27 cellular contexts compared by ENCODE assay signal in the genomic region with DNA sequence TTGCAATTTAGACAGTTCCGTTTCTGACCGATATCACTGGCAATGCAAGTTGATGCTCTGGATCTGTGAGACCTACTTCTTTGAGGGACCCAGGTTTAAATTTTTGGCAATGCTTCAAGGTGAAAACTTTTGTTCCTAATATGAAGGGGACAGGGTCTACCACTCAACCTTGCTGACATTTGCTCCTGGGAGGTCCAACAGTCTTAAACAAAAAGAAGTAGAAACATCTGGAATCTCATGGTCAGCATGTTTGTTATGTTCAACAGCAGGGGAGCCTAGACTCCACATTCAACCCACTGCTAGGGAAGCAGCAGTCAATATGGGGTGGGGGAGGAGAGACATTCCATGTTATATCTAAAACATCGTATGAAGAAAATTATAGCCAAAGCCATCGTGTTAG.
"Had no signal": no experiment of that assay in that cellular context is flagged by ENCODE, and none has a peak within 500 bp of the region (broad histone marks: within the 10 kb centered on the region; RNA-seq: fewer than 3 reads in every experiment).

No MANE protein-coding gene starts in this region.

- H3K9me3 ChIP-seq: esophagus muscularis mucosa, neutrophil, ovary, right lobe of liver, uterus had no signal

- H3K4me1 Mint-ChIP-seq: activated B cell treated with CpG ODN at 0.5 μM for 24 hours; activated T-helper 17 cell treated with anti-CD3 and anti-CD28 coated beads, Interleukin-2, amount 50 U/mL, for 72 hours; stimulated activated memory B cell treated with anti-CD40 and anti-IgM and Interleukin-4, amounts not matched to agents 10 μg/mL and 1 μg/mL and 100 μg/mL, for 72 hours; stimulated activated naive CD8-positive, alpha-beta T cell treated with anti-CD3 and anti-CD28 coated beads, Interleukin-15, amount 100 ng/mL, for 72 hours had no signal

- H3K9me3 Mint-ChIP-seq: activated B cell treated with CpG ODN at 0.5 μM for 24 hours; activated CD8-positive, alpha-beta T cell treated with anti-CD3 and anti-CD28 coated beads for 36 hours; activated T-cell treated with anti-CD3 and anti-CD28 coated beads, Interleukin-2, amount 50 U/mL, for 4 hours; activated T-helper 17 cell treated with anti-CD3 and anti-CD28 coated beads, Interleukin-2, amount 50 U/mL, for 72 hours; endodermal cell; stimulated activated memory B cell treated with anti-CD40 and anti-IgM and Interleukin-4, amounts not matched to agents 10 μg/mL and 1 μg/mL and 100 μg/mL, for 72 hours; stimulated activated naive CD8-positive, alpha-beta T cell treated with anti-CD3 and anti-CD28 coated beads, Interleukin-15, amount 100 ng/mL, for 72 hours; type B pancreatic cell had no signal

- H3K4me1 ChIP-seq: esophagus muscularis mucosa, right lobe of liver, uterus had no signal

- DNase-seq: activated B cell treated with CpG ODN at 0.5 μM for 24 hours; activated CD4-positive, alpha-beta T cell treated with anti-CD3 and anti-CD28 coated beads, Interleukin-2, amount 50 U/mL, for 1 hour; activated CD8-positive, alpha-beta T cell treated with anti-CD3 and anti-CD28 coated beads for 36 hours; activated gamma-delta T cell treated with Interleukin-2 at 50 U/mL for 16 hours; activated naive CD4-positive, alpha-beta T cell treated with anti-CD3 and anti-CD28 coated beads, Interleukin-2, amount 50 U/mL, for 16 hours; activated T-cell treated with anti-CD3 and anti-CD28 coated beads, Interleukin-2, amount 50 U/mL, for 4 hours; amygdala; cerebellar nuclear complex; endodermal cell; left cardiac atrium; left ventricle myocardium superior; nephron progenitor cell; ovary; right lobe of liver; stimulated activated CD4-positive, alpha-beta T cell treated with anti-CD3 and anti-CD28 coated beads, Interleukin-12 subunit alpha, Interleukin-12 subunit beta, amount 100 ng/mL, for 4 hours; stimulated activated CD4-positive, alpha-beta T cell treated with anti-CD3 and anti-CD28 coated beads, Interleukin-4, amount 100 ng/mL, for 24 hours; stimulated activated CD8-positive, alpha-beta memory T cell treated with anti-CD3 and anti-CD28 coated beads, Interleukin-4, amount 100 ng/mL, for 48 hours; stimulated activated naive CD8-positive, alpha-beta T cell treated with anti-CD3 and anti-CD28 coated beads, Interleukin-15, amount 100 ng/mL, for 72 hours; substantia nigra; T-helper 2 cell; uterus had no signal

- H3K4me3 Mint-ChIP-seq: activated B cell treated with CpG ODN at 0.5 μM for 24 hours; activated CD8-positive, alpha-beta T cell treated with anti-CD3 and anti-CD28 coated beads for 36 hours; activated T-cell treated with anti-CD3 and anti-CD28 coated beads, Interleukin-2, amount 50 U/mL, for 4 hours; activated T-helper 17 cell treated with anti-CD3 and anti-CD28 coated beads, Interleukin-2, amount 50 U/mL, for 72 hours; endodermal cell; nephron progenitor cell; stimulated activated memory B cell treated with anti-CD40 and anti-IgM and Interleukin-4, amounts not matched to agents 10 μg/mL and 1 μg/mL and 100 μg/mL, for 72 hours; stimulated activated naive CD8-positive, alpha-beta T cell treated with anti-CD3 and anti-CD28 coated beads, Interleukin-15, amount 100 ng/mL, for 72 hours; type B pancreatic cell had no signal

- H3K27me3 Mint-ChIP-seq: progenitor cell of endocrine pancreas; stimulated activated memory B cell treated with anti-CD40 and anti-IgM and Interleukin-4, amounts not matched to agents 10 μg/mL and 1 μg/mL and 100 μg/mL, for 72 hours; stimulated activated naive CD8-positive, alpha-beta T cell treated with anti-CD3 and anti-CD28 coated beads, Interleukin-15, amount 100 ng/mL, for 72 hours; type B pancreatic cell had no signal

- ATAC-seq: activated CD8-positive, alpha-beta T cell treated with anti-CD3 and anti-CD28 coated beads for 36 hours; activated T-cell treated with anti-CD3 and anti-CD28 coated beads, Interleukin-2, amount 50 U/mL, for 4 hours; activated T-helper 17 cell treated with anti-CD3 and anti-CD28 coated beads, Interleukin-2, amount 50 U/mL, for 72 hours; left ventricle myocardium superior; right lobe of liver; stimulated activated memory B cell treated with anti-CD40 and anti-IgM and Interleukin-4, amounts not matched to agents 10 μg/mL and 1 μg/mL and 100 μg/mL, for 72 hours; stimulated activated naive CD8-positive, alpha-beta T cell treated with anti-CD3 and anti-CD28 coated beads, Interleukin-15, amount 100 ng/mL, for 72 hours had no signal

- H3K36me3 ChIP-seq: esophagus muscularis mucosa, neutrophil, ovary, right lobe of liver, uterus had no signal

- H3K27me3 ChIP-seq: esophagus muscularis mucosa, neutrophil, ovary, right lobe of liver, uterus had no signal

- H3K36me3 Mint-ChIP-seq: stimulated activated memory B cell treated with anti-CD40 and anti-IgM and Interleukin-4, amounts not matched to agents 10 μg/mL and 1 μg/mL and 100 μg/mL, for 72 hours; type B pancreatic cell had no signal

- H3K27ac Mint-ChIP-seq: activated B cell treated with CpG ODN at 0.5 μM for 24 hours; activated CD8-positive, alpha-beta T cell treated with anti-CD3 and anti-CD28 coated beads for 36 hours; activated T-helper 17 cell treated with anti-CD3 and anti-CD28 coated beads, Interleukin-2, amount 50 U/mL, for 72 hours; endodermal cell; nephron progenitor cell; progenitor cell of endocrine pancreas; stimulated activated memory B cell treated with anti-CD40 and anti-IgM and Interleukin-4, amounts not matched to agents 10 μg/mL and 1 μg/mL and 100 μg/mL, for 72 hours; stimulated activated naive CD8-positive, alpha-beta T cell treated with anti-CD3 and anti-CD28 coated beads, Interleukin-15, amount 100 ng/mL, for 72 hours; type B pancreatic cell had no signal

- H3K27ac ChIP-seq: esophagus muscularis mucosa, neutrophil, ovary, right lobe of liver, uterus had no signal

- H3K4me3 ChIP-seq: esophagus muscularis mucosa, ovary, right lobe of liver, uterus had no signal
